10 cellular contexts compared by ENCODE assay signal in genomic region chr1:243713470-243714186, GRCh38.
DNase-seq lines count a peak whose midpoint lies in the region; ATAC-seq lines count a peak whose summit lies in the region.
"Had no signal": no experiment of that assay in that cellular context is flagged by ENCODE, and none has a peak within 500 bp of the region (broad histone marks: within the 10 kb centered on the region; RNA-seq: fewer than 3 reads in every experiment).

No MANE protein-coding gene starts in this region.

- no peak overlapping the region for H3K23ac ChIP-seq in mesenchymal stem cell (ENCODE audit: low read length in 2 of 2)

- H4K91ac ChIP-seq in mesenchymal stem cell (ENCODE audit: low read length): no peak overlapping the region

- H3K27me3 Mint-ChIP-seq in stimulated activated naive B cell treated with anti-CD40 and anti-IgM and Interleukin-4, amounts not matched to agents 10 μg/mL and 1 μg/mL and 100 μg/mL, for 72 hours: no peaks in the 10 kb centered on the region

- ATAC-seq in GM21515 (IDR thresholded peaks at IDR 0.05; ENCODE audit: unreplicated experiment) (no peak), GM18519 (IDR thresholded peaks at IDR 0.05; ENCODE audit: low FRiP score, unreplicated experiment) (no peak)
- no peak for ATAC-seq in stimulated activated naive B cell treated with anti-CD40 and anti-IgM and Interleukin-4, amounts not matched to agents 10 μg/mL and 1 μg/mL and 100 μg/mL, for 72 hours (replicated peaks)
- ATAC-seq: K562 had no signal

- no peak overlapping the region for H2BK12ac ChIP-seq in mesenchymal stem cell (ENCODE audit: low read length in 2 of 2)

- H3K79me1 ChIP-seq in mesenchymal stem cell (replicated peaks; ENCODE audit: low read length, poor library complexity, severe bottlenecking): peaks cover 7% of the 10 kb centered on the region

- H3K4ac ChIP-seq in mesenchymal stem cell (ENCODE audit: low read depth in 1 of 2, low read length in 2 of 2): no peak overlapping the region

- no peak overlapping the region for H4K8ac ChIP-seq in mesenchymal stem cell (ENCODE audit: low read length)

- H3K9me3 ChIP-seq in mesenchymal stem cell (ENCODE audit: control insufficient read depth, low read length): no peaks in the 10 kb centered on the region

- H2AFZ ChIP-seq in mesenchymal stem cell (ENCODE audit: low read depth, low read length): no peak overlapping the region

- H3K9me3 Mint-ChIP-seq in stimulated activated naive B cell treated with anti-CD40 and anti-IgM and Interleukin-4, amounts not matched to agents 10 μg/mL and 1 μg/mL and 100 μg/mL, for 72 hours: no peaks in the 10 kb centered on the region

- H3K4me3 Mint-ChIP-seq in stimulated activated naive B cell treated with anti-CD40 and anti-IgM and Interleukin-4, amounts not matched to agents 10 μg/mL and 1 μg/mL and 100 μg/mL, for 72 hours: peak overlapping the region in 1 of 2 donors; percentile 51

- H2BK15ac ChIP-seq in mesenchymal stem cell (ENCODE audit: low read depth, poor library complexity, severe bottlenecking): no peak overlapping the region

- H3K27me3 ChIP-seq in mesenchymal stem cell (ENCODE audit: control insufficient read depth in 1 of 2, insufficient read depth in 1 of 2, low read length in 2 of 2): no peaks in the 10 kb centered on the region

- peaks cover 5 to 17% of the 10 kb centered on the region in 2 donors for H3K4me1 Mint-ChIP-seq in stimulated activated naive B cell treated with anti-CD40 and anti-IgM and Interleukin-4, amounts not matched to agents 10 μg/mL and 1 μg/mL and 100 μg/mL, for 72 hours

- no peak overlapping the region for H3K18ac ChIP-seq in mesenchymal stem cell (ENCODE audit: low read depth in 1 of 2, low read length in 2 of 2)

- no peak overlapping the region for H2AK5ac ChIP-seq in mesenchymal stem cell (ENCODE audit: low read length, severe bottlenecking)

- H3K4me2 ChIP-seq in mesenchymal stem cell (ENCODE audit: low read length, poor library complexity, severe bottlenecking): peak overlapping the region; percentile 62

- H3K36me3 ChIP-seq in mesenchymal stem cell (ENCODE audit: control insufficient read depth in 1 of 2, insufficient read depth in 2 of 2, low read depth in 1 of 2, low read length in 2 of 2): no peaks in the 10 kb centered on the region

- no peak overlapping the region for H2BK5ac ChIP-seq in mesenchymal stem cell (ENCODE audit: low read depth, low read length, poor library complexity, severe bottlenecking)

- peak; percentile 35 to 48 for DNase-seq in AML-193 (lab: John Stamatoyannopoulos, UW)
- DNase-seq in NCI-H1694 (lab: John Stamatoyannopoulos, UW): peak; percentile 100
- peak in 37 of 56 donors; percentile 13 to 91 (median 60) for DNase-seq in amygdala (lab: John Stamatoyannopoulos, UW)
- DNase-seq in mesenchymal stem cell: peak; percentile 70
- DNase-seq in stimulated activated naive B cell treated with anti-CD40 and anti-IgM and Interleukin-4, amounts not matched to agents 10 μg/mL and 1 μg/mL and 100 μg/mL, for 72 hours: no peak
- DNase-seq in HK-2 (ENCODE audit: unreplicated experiment): no peak
- DNase-seq: stimulated activated CD8-positive, alpha-beta memory T cell treated with anti-CD3 and anti-CD28 coated beads, Interleukin-4, amount 100 ng/mL, for 48 hours had no signal

- H3K36me3 Mint-ChIP-seq in stimulated activated naive B cell treated with anti-CD40 and anti-IgM and Interleukin-4, amounts not matched to agents 10 μg/mL and 1 μg/mL and 100 μg/mL, for 72 hours: peaks cover 0 to 2% of the 10 kb centered on the region in 2 donors

- H3K4me1 ChIP-seq in mesenchymal stem cell (ENCODE audit: control insufficient read depth, insufficient read depth, low read depth, low read length): peaks cover 2% of the 10 kb centered on the region

- H3K4me3 ChIP-seq in mesenchymal stem cell (ENCODE audit: insufficient read depth in 1 of 2, low read depth in 1 of 2, low read length in 2 of 2): peak overlapping the region in 1 of 2 experiments; percentile 12
- H3K4me3 ChIP-seq: K562 had no signal

- no peak overlapping the region for H3K27ac Mint-ChIP-seq in stimulated activated naive B cell treated with anti-CD40 and anti-IgM and Interleukin-4, amounts not matched to agents 10 μg/mL and 1 μg/mL and 100 μg/mL, for 72 hours

- no peak overlapping the region for H2BK120ac ChIP-seq in mesenchymal stem cell (ENCODE audit: low read depth, low read length)

- H3K9ac ChIP-seq in mesenchymal stem cell (ENCODE audit: low read length): peak overlapping the region; percentile 50

- H3K27ac ChIP-seq in mesenchymal stem cell (ENCODE audit: low read length, poor library complexity, severe bottlenecking): no peak overlapping the region

- 5% methylated on average over 9 of the region's 10 CpGs for WGBS in mesenchymal stem cell

- H3K14ac ChIP-seq in mesenchymal stem cell (ENCODE audit: low read length in 2 of 2): no peak overlapping the region

Comparison
In these comparisons a context has a peak if more than half of its experiments do, and no peak if none do; other contexts are left out.
1. DNase-seq: peak in AML-193 (2 of 2), NCI-H1694 (single experiment), amygdala (37 of 56) and mesenchymal stem cell (single experiment); none in stimulated activated naive B cell treated with anti-CD40 and anti-IgM and Interleukin-4, amounts not matched to agents 10 μg/mL and 1 μg/mL and 100 μg/mL, for 72 hours (single experiment) and HK-2 (single experiment).